In the genomic region with DNA sequence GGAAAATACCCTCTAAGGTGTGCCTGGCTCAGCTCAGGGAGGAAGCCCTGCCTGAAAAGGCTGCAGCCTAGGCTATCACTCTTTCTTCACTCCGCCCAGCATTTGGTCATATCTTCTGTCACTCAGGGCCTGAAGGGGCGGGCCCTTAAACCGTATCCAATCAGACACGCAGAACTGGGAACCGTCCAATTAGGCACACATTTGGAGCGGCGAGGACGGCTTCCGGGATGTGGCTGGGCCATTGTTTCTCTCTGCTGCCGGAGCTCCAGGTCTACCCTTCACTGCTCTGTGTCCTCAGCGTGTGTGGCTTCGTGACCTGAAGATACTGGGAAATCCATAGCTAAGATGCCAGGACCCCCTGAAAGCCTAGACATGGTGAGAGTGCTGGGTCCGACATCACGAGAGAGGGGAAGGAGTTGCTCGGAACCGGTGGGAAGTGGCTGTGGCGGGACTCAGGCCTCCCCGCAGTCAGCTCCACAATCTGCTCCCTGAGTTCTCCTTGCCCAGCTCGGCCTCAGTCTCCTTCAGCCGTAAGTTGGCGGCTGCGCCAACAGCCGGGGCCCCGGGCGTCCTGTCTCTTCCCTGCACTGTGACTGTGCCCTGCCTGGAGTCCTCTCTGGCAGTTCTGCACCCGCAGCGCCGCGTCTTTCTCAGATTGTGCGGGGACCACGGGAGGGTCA, we compare ENCODE assay signal across 8 cellular contexts. TPM values are rescaled to one million over a fixed set of nuclear protein-coding genes. Genes with fewer than 3 reads are reported as not detected.
A peak's percentile ranks its signal among the peaks of the same experiment; 100 is the strongest.
DNase-seq lines count a peak whose midpoint lies in the region; ATAC-seq, FAIRE-seq and TF ChIP-seq lines count a peak whose summit lies in the region.

A gene (plus strand): TSS at position 241 of the 680 bp plus-strand sequence. CDS start 105 bp downstream, at position 346.

- BruUV-seq in OCI-LY7 (replicated peaks; lab: Mats Ljungman, UMichigan), result no TSS peak

- H2AFZ ChIP-seq in OCI-LY7 (ENCODE audit: low read length), result peak within 1 kb of the TSS; percentile 61

- CTCF ChIA-PET in OCI-LY7 (lab: Charles Lee; ENCODE audit: unreplicated experiment), result no interaction called here

- peak within 1 kb of the TSS; percentile 94 for H3K4me2 ChIP-seq in OCI-LY7 (ENCODE audit: low read length)

- TF ChIP-seq CTCF in OCI-LY7 (conservative IDR thresholded peaks at IDR 0.05; ENCODE audit: low read length), result no peak

- ATAC-seq in GM21381 (IDR thresholded peaks at IDR 0.05; ENCODE audit: unreplicated experiment), result peak; percentile 99

- H3K9me3 ChIP-seq in OCI-LY7 (ENCODE audit: low read length) (peaks cover 23% of the 10 kb centered on the region; the same call in 1 of the 2 replicates), mononuclear cell (ENCODE audit: low read depth, low read length) (peaks cover 8% of the 10 kb centered on the region)

- H3K79me2 ChIP-seq in OCI-LY7 (ENCODE audit: insufficient read depth, low read depth, low read length), result peaks cover 36% of the 10 kb centered on the region

- H4K20me1 ChIP-seq in OCI-LY7 (ENCODE audit: insufficient read depth, low read length), result no peaks in the 10 kb centered on the region

- intact Hi-C loops in OCI-LY7 (cut with micrococcal nuclease; ENCODE audit: unreplicated experiment), result loop anchor here (5.0 kb wide), 1 partner anchor 70 kb away; a partner anchor contains a TSS

- H3K4me3 ChIP-seq in OCI-LY7 (ENCODE audit: low read depth, low read length, poor library complexity, severe bottlenecking), result peak within 1 kb of the TSS; percentile 91
- peak within 1 kb of the TSS; percentile 68 for H3K4me3 ChIP-seq in mononuclear cell (ENCODE audit: low read length)

- POLR2A ChIA-PET in OCI-LY7 (lab: Charles Lee), result interaction anchor here (0.6 to 2.4 kb wide), 11 partner anchors 11 to 986 kb away, joined by 3 to 6 read pairs (median 4); a partner anchor contains a TSS

- peak within 1 kb of the TSS; percentile 42 for H3K27ac ChIP-seq in OCI-LY7 (ENCODE audit: low read depth, low read length, poor library complexity, severe bottlenecking)
- H3K27ac ChIP-seq in epithelial cell of prostate, result peak within 1 kb of the TSS; percentile 59

- no peaks in the 10 kb centered on the region for H3K27me3 ChIP-seq in mononuclear cell (ENCODE audit: insufficient read depth, low read length)

- peaks cover 33% of the 10 kb centered on the region for H3K36me3 ChIP-seq in OCI-LY7 (ENCODE audit: insufficient read depth, low read length)

- DNase-seq in Caki2 (ENCODE audit: low read depth) (peak; percentile 93), HTR-8/SVneo (ENCODE audit: insufficient read length, low spot score) (peak; percentile 84), OCI-LY7 (ENCODE audit: low spot score) (peak; percentile 98), activated T-cell treated with anti-CD3 and anti-CD28 coated beads for 4 hours (peak; percentile 90), epithelial cell of prostate (ENCODE audit: low read depth, low spot score) (peak; percentile 66)
- DNase-seq in stimulated activated CD8-positive, alpha-beta memory T cell treated with anti-CD3 and anti-CD28 coated beads, Interleukin-2, amount 100 ng/mL, for 48 hours (ENCODE audit: low read depth in 2 of 2), result peak; percentile 78 to 82

- H3K4me1 ChIP-seq in OCI-LY7 (ENCODE audit: insufficient read depth, low read length, poor library complexity, severe bottlenecking) (peaks cover 15% of the 10 kb centered on the region), mononuclear cell (ENCODE audit: insufficient read depth, low read length) (peaks cover 14% of the 10 kb centered on the region)

- in situ Hi-C loops in Caki2 (cut with HindIII; ENCODE audit: low pct_unique_long_range_greater_than_20kb, low sequenced_read_pairs), result no loop called here

- H3K9me2 ChIP-seq in OCI-LY7 (ENCODE audit: insufficient read depth, low read length), result no peaks in the 10 kb centered on the region

- FAIRE-seq in HTR-8/SVneo (lab: Jason Lieb, UNC), result peak; percentile 95

RNA-seq across cellular contexts. Expression of the gene that starts here (rescaled TPM):
- 3.7 and 3.9 TPM in 2 replicates for total RNA-seq in Caki2 (2014; rRNA removed; shearing (Covaris generic); ENCODE audit: low replicate concordance)
- 57.6 and 75.1 TPM in 2 replicates for total RNA-seq in OCI-LY7 (2014; rRNA removed; shearing (Covaris generic))
- total RNA-seq in OCI-LY7 (2022) (37.6 and 41.4 TPM in 2 replicates), mononuclear cell (71.2 TPM)

Comparison
In these comparisons a context has a peak if more than half of its experiments do, and no peak if none do; other contexts are left out.
1. Peak in every context shown above with its lines: DNase-seq, ATAC-seq, H3K4me3 ChIP-seq and H3K27ac ChIP-seq.